Comparison of ENCODE assay signal across 8 cellular contexts in genomic region chr6:30238178-30238795, GRCh38. TPM values are rescaled to one million over a fixed set of nuclear protein-coding genes. Genes with fewer than 3 reads are reported as not detected.
DNase-seq lines count a peak whose midpoint lies in the region; ATAC-seq and TF ChIP-seq lines count a peak whose summit lies in the region.

No MANE protein-coding gene starts in this region.

- TF ChIP-seq CTCF in brain microvascular endothelial cell (IDR thresholded peaks at IDR 0.05; ENCODE audit: low read depth, low read length, missing control alignments): peak; percentile 64
- TF ChIP-seq CTCF in osteoblast (IDR thresholded peaks at IDR 0.05; ENCODE audit: extremely low read depth, low read depth, low read length): peak; percentile 44

- no peak overlapping the region for H2AFZ ChIP-seq in osteoblast (ENCODE audit: low read length)

- no peaks in the 10 kb centered on the region for H4K20me1 ChIP-seq in osteoblast (ENCODE audit: insufficient read depth, low read length)

- H3K4me3 ChIP-seq in brain microvascular endothelial cell (ENCODE audit: low read depth, low read length) (no peak overlapping the region), osteoblast (ENCODE audit: insufficient read depth, low read length) (no peak overlapping the region)

- DNase-seq in SHP77 (lab: John Stamatoyannopoulos, UW) (peak; percentile 10 to 37), SHP77 treated with DMSO at 0.1 percent for 48 hours (lab: John Stamatoyannopoulos, UW) (no peak), Kasumi-1 (lab: John Stamatoyannopoulos, UW) (peak; percentile 18 to 42), brain microvascular endothelial cell (peak; percentile 34), osteoblast (ENCODE audit: insufficient read length, low spot score, missing footprints) (no peak), middle frontal gyrus (ENCODE audit: extremely low spot score, low spot score) (no peak), NCI-H1436 treated with DMSO at 0.1 percent for 48 hours (lab: John Stamatoyannopoulos, UW) (no peak)

- no peaks in the 10 kb centered on the region for H3K79me2 ChIP-seq in osteoblast (ENCODE audit: insufficient read depth, low read length)

- ATAC-seq in GM21528 (IDR thresholded peaks at IDR 0.05; ENCODE audit: low FRiP score, unreplicated experiment): no peak

- in situ Hi-C loops in brain microvascular endothelial cell (cut with HindIII; ENCODE audit: low pct_ligation_motif_present, low sequenced_read_pairs): no loop called here

- H3K4me2 ChIP-seq in osteoblast (ENCODE audit: insufficient read depth, low read length): no peak overlapping the region

- H3K9me3 ChIP-seq in osteoblast (ENCODE audit: low read depth, low read length): no peaks in the 10 kb centered on the region

- no peaks in the 10 kb centered on the region for H3K27me3 ChIP-seq in brain microvascular endothelial cell (replicated peaks)
- H3K27me3 ChIP-seq in osteoblast (ENCODE audit: insufficient read depth, low read length): no peaks in the 10 kb centered on the region

- H3K27ac ChIP-seq in brain microvascular endothelial cell (no peak overlapping the region), osteoblast (ENCODE audit: low read depth, low read length) (no peak overlapping the region)

- no peaks in the 10 kb centered on the region for H3K36me3 ChIP-seq in brain microvascular endothelial cell (replicated peaks)
- no peaks in the 10 kb centered on the region for H3K36me3 ChIP-seq in osteoblast (ENCODE audit: insufficient read depth, low read length)

- no peaks in the 10 kb centered on the region for H3K4me1 ChIP-seq in osteoblast (ENCODE audit: insufficient read depth, low read length)

RNA-seq across cellular contexts. Expression of gene TRIM26, which starts 25.1 kb away (rescaled TPM):
- 20.6 and 29.3 TPM in 2 replicates for total RNA-seq in osteoblast

Comparison
In these comparisons a context has a peak if more than half of its experiments do, and no peak if none do; other contexts are left out.
1. DNase-seq: peak in SHP77 (2 of 2), Kasumi-1 (2 of 2) and brain microvascular endothelial cell (single experiment); none in SHP77 treated with DMSO at 0.1 percent for 48 hours (single experiment), osteoblast (single experiment), middle frontal gyrus (single experiment) and NCI-H1436 treated with DMSO at 0.1 percent for 48 hours (single experiment).